In the genomic region with DNA sequence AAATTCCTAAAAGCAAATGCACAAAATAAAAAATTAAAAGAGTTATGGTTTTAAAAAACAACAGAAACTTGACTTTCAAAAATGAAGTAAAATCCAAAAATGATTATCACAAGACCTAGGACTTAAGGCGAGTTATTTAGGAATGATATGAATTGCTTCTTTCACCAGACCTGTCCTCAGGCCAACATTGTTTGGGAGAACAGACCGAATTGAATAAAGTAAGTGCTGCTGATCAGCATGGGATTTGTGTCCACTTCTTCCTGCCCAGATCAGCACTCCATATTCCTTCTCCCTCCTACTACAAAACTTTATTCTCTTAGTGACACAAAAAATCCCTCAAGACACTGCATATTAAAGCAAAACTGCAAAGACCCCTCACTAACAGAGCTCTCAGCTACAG, we compare ENCODE assay signal across 20 cellular contexts. TPM values are rescaled to one million over a fixed set of nuclear protein-coding genes. Genes with fewer than 3 reads are reported as not detected.
DNase-seq lines count a peak whose midpoint lies in the region; ATAC-seq, FAIRE-seq and TF ChIP-seq lines count a peak whose summit lies in the region.
"Had no signal": no experiment of that assay in that cellular context is flagged by ENCODE, and none has a peak within 500 bp of the region (broad histone marks: within the 10 kb centered on the region; RNA-seq: fewer than 3 reads in every experiment).

No MANE protein-coding gene starts in this region.

- H3K9me3 ChIP-seq in HepG2 (ENCODE audit: low read length): no peaks in the 10 kb centered on the region
- no peaks in the 10 kb centered on the region for H3K9me3 ChIP-seq in right lobe of liver
- H3K9me3 ChIP-seq in right cardiac atrium (ENCODE audit: control insufficient read depth, low read length): no peaks in the 10 kb centered on the region
- H3K9me3 ChIP-seq: A549, Caco-2 had no signal

- peaks cover 18% of the 10 kb centered on the region for H4K20me1 ChIP-seq in HepG2 (ENCODE audit: insufficient read depth, low read length)

- DNase-seq in HepG2 (ENCODE audit: low spot score) (no peak), right lobe of liver (no peak), SK-MEL-5 (ENCODE audit: low read depth, low spot score) (peak; percentile 95), neural crest cell (ENCODE audit: low read depth, low spot score) (no peak), right cardiac atrium (no peak), OCI-M2 (lab: John Stamatoyannopoulos, UW; ENCODE audit: unreplicated experiment) (no peak), NCI-H748 treated with DMSO at 0.1 percent for 48 hours (lab: John Stamatoyannopoulos, UW) (no peak)
- DNase-seq: ACHN; AML-193; C1 segment of cervical spinal cord; Caco-2; CD4-positive, alpha-beta memory T cell; DMS153; DND-41; GOT3; HCEC 1CT had no signal

- no peaks in the 10 kb centered on the region for H3K9me3 Mint-ChIP-seq in neural crest cell
- H3K9me3 Mint-ChIP-seq: CD4-positive, alpha-beta memory T cell had no signal

- no peak overlapping the region for H3K27ac ChIP-seq in HepG2 (ENCODE audit: extremely low read length, insufficient read depth, low read length)
- no peak overlapping the region for H3K27ac ChIP-seq in right lobe of liver
- no peak overlapping the region for H3K27ac ChIP-seq in right cardiac atrium (ENCODE audit: low read length)
- H3K27ac ChIP-seq: 22Rv1, A549 had no signal

- peak; percentile 50 for FAIRE-seq in HepG2 (lab: Jason Lieb, UNC)
- FAIRE-seq: A549, GM12892, H54 had no signal

- H3K4me3 Mint-ChIP-seq in neural crest cell: no peak overlapping the region
- H3K4me3 Mint-ChIP-seq: CD4-positive, alpha-beta memory T cell had no signal

- peak overlapping the region; percentile 10 for H3K27ac Mint-ChIP-seq in neural crest cell (ENCODE audit: unreplicated experiment)

- WGBS in HepG2 (ENCODE audit: low lambda C conversion rate): 95% methylated on average over 2 of the region's 2 CpGs
- 67% methylated on average over 2 of the region's 2 CpGs for WGBS in right lobe of liver (ENCODE audit: insufficient coverage, low coverage, low lambda C conversion rate, missing lambda C conversion rate)
- 40% methylated on average over 2 of the region's 2 CpGs for WGBS in right cardiac atrium

- TF ChIP-seq RAD21 in HepG2 (CRISPR knock-in tag; IDR thresholded peaks at IDR 0.05): no peak

- H3K27me3 ChIP-seq in HepG2 (ENCODE audit: control insufficient read depth in 1 of 2, insufficient read depth in 2 of 2, low read length in 2 of 2) (no peaks in the 10 kb centered on the region), right lobe of liver (no peaks in the 10 kb centered on the region), right cardiac atrium (ENCODE audit: control insufficient read depth, insufficient read depth) (no peaks in the 10 kb centered on the region)

- H3K4me3 ChIP-seq in HepG2 (replicated peaks in 1 of 3; ENCODE audit: insufficient read depth in 1 of 3, low read depth in 2 of 3, low read length in 3 of 3): no peak overlapping the region
- no peak overlapping the region for H3K4me3 ChIP-seq in right lobe of liver
- no peak overlapping the region for H3K4me3 ChIP-seq in right cardiac atrium (ENCODE audit: low read length)
- H3K4me3 ChIP-seq: A549 had no signal

- peaks cover 18% of the 10 kb centered on the region for H3K79me2 ChIP-seq in HepG2 (ENCODE audit: insufficient read depth, low read length)

- no peak overlapping the region for H2AFZ ChIP-seq in HepG2 (ENCODE audit: low read length)

- CTCF ChIA-PET in HepG2 (lab: Yijun Ruan, JAX; ENCODE audit: low intra/inter-chr PET ratio, low total read pairs): no interaction called here

- intact Hi-C loops in HepG2 (cut with micrococcal nuclease; ENCODE audit: unreplicated experiment) (no loop called here), right lobe of liver (cut with DNase I) (loop anchor here in 1 of 2 donors (10.0 kb wide), 1 partner anchor 49 kb away; the partner anchor contains the start of gene MRPL44), right cardiac atrium (cut with DNase I) (no loop called here)

- TF ChIP-seq CTCF in HepG2 (CRISPR knock-in tag; IDR thresholded peaks at IDR 0.05) (no peak), right lobe of liver (IDR thresholded peaks at IDR 0.05) (no peak), neural crest cell (conservative IDR thresholded peaks at IDR 0.05) (no peak)

- H3K27me3 Mint-ChIP-seq in neural crest cell (ENCODE audit: low read depth): no peaks in the 10 kb centered on the region
- H3K27me3 Mint-ChIP-seq: CD4-positive, alpha-beta memory T cell had no signal

- TF ChIP-seq POLR2A in HepG2 (IDR thresholded peaks at IDR 0.05; ENCODE audit: insufficient read depth in 1 of 2, low read depth in 2 of 2, low read length in 2 of 2) (no peak), right lobe of liver (IDR thresholded peaks at IDR 0.05) (no peak)

- POLR2A ChIA-PET in HepG2 (lab: Yijun Ruan, JAX): interaction anchor here (1.2 kb wide), 1 partner anchor 24 kb away, joined by 3 read pairs; no protein-coding TSS in a partner anchor

- no peak overlapping the region for H3K9ac ChIP-seq in HepG2 (ENCODE audit: insufficient read depth, low read depth, low read length)

- no peak for TF ChIP-seq EP300 in HepG2 (IDR thresholded peaks at IDR 0.05; ENCODE audit: low read depth in 2 of 2, low read length in 2 of 2)
- no peak for TF ChIP-seq EP300 in HepG2 (CRISPR knock-in tag; IDR thresholded peaks at IDR 0.05; ENCODE audit: borderline replicate concordance)

- H3K4me1 Mint-ChIP-seq in neural crest cell: peaks cover 16% of the 10 kb centered on the region

- H3K4me1 ChIP-seq in HepG2 (ENCODE audit: insufficient read depth, low read length) (peaks cover 40% of the 10 kb centered on the region), right lobe of liver (peaks cover 0 to 26% (median 11%) of the 10 kb centered on the region in 4 donors), right cardiac atrium (ENCODE audit: control insufficient read depth, insufficient read depth, low read length) (peaks cover 10% of the 10 kb centered on the region)

- H3K4me2 ChIP-seq in HepG2 (ENCODE audit: low read depth, low read length): no peak overlapping the region
- H3K4me2 ChIP-seq: A549 had no signal

- H3K36me3 ChIP-seq in HepG2 (replicated peaks in 1 of 2; ENCODE audit: control insufficient read depth in 1 of 2, insufficient read depth in 2 of 2, low read length in 2 of 2) (peaks cover 6 to 19% of the 10 kb centered on the region in 2 experiments; a peak in 4 of 5 replicates), right lobe of liver (peaks cover 0 to 8% (median 4%) of the 10 kb centered on the region in 4 donors)

- no peak for ATAC-seq in HepG2
- no peak for ATAC-seq in right lobe of liver
- ATAC-seq in right cardiac atrium: no peak
- ATAC-seq: A549 had no signal

- in situ Hi-C loops in HepG2 (cut with HindIII; ENCODE audit: extremely low pct_ligation_motif_present, low pct_unique_long_range_greater_than_20kb) (loop anchor here (5.0 kb wide), 1 partner anchor 51 kb away; the partner anchor contains the start of gene MRPL44), SK-MEL-5 (cut with HindIII; ENCODE audit: low pct_unique_long_range_greater_than_20kb, low sequenced_read_pairs) (no loop called here)

- BruUV-seq in HepG2 (replicated peaks; lab: Mats Ljungman, UMichigan): no TSS peak

- peaks cover 11% of the 10 kb centered on the region for H3K36me3 Mint-ChIP-seq in neural crest cell (ENCODE audit: low read depth)

RNA-seq across cellular contexts. Expression of gene WDFY1, which starts 39.1 kb away (rescaled TPM):
- total RNA-seq in HepG2 (2016; rRNA removed; fragmentation: Illumina TruSeq; extraction: Trizol): 77.0 and 92.1 TPM in 2 replicates
- 11.5 and 14.6 TPM in 2 replicates for total RNA-seq in HepG2 (2016; cell fraction: cytosol; rRNA removed; fragmentation: Illumina TruSeq; extraction: Trizol; ENCODE audit: low read depth)
- 74.9 and 94.6 TPM in 2 replicates for total RNA-seq in HepG2 (2016; cell fraction: insoluble cytoplasmic fraction; rRNA removed; fragmentation: Illumina TruSeq; extraction: Trizol)
- total RNA-seq in HepG2 (2016; cell fraction: membrane; rRNA removed; fragmentation: Illumina TruSeq; extraction: Trizol): 26.9 and 28.9 TPM in 2 replicates
- total RNA-seq in HepG2 (2016; cell fraction: nucleus; rRNA removed; fragmentation: Illumina TruSeq; extraction: Trizol): 97.2 and 104 TPM in 2 replicates
- polyA plus RNA-seq in HepG2 (2011; rRNA removed): 77.1 and 78.4 TPM in 2 replicates
- 40.1 and 47.7 TPM in 2 replicates for polyA plus RNA-seq in HepG2 (2011; cell fraction: cytosol; rRNA removed)
- 98.7 and 128 TPM in 2 replicates for polyA plus RNA-seq in HepG2 (2011; cell fraction: nucleus; rRNA removed)
- 36.5 and 42.3 TPM in 2 replicates for polyA plus RNA-seq in HepG2 (2012)
- 4.0 and 4.3 TPM in 2 replicates for polyA plus RNA-seq in HepG2 (2016; cell fraction: cytosol; fragmentation: Illumina TruSeq; extraction: Trizol; ENCODE audit: low read depth)
- polyA plus RNA-seq in HepG2 (2016; cell fraction: insoluble cytoplasmic fraction; fragmentation: Illumina TruSeq; extraction: Trizol; ENCODE audit: low read depth): 72.6 and 75.5 TPM in 2 replicates
- 10.6 and 12.5 TPM in 2 replicates for polyA plus RNA-seq in HepG2 (2016; cell fraction: membrane; fragmentation: Illumina TruSeq; extraction: Trizol; ENCODE audit: low read depth)
- 136 and 138 TPM in 2 replicates for polyA plus RNA-seq in HepG2 (2016; cell fraction: nucleus; fragmentation: Illumina TruSeq; extraction: Trizol; ENCODE audit: insufficient read depth, low read depth)
- 55.3 and 443 TPM in 2 replicates for polyA minus RNA-seq in HepG2 (2011; rRNA and poly(A)+ RNA removed; ENCODE audit: low replicate concordance)
- 49.8 and 57.9 TPM in 2 replicates for polyA minus RNA-seq in HepG2 (2011; cell fraction: cytosol; rRNA and poly(A)+ RNA removed)
- 186 and 218 TPM in 2 replicates for polyA minus RNA-seq in HepG2 (2011; cell fraction: nucleus; rRNA and poly(A)+ RNA removed)
- total RNA-seq in right lobe of liver: 10 to 100 TPM; 19.7 to 28.0 (median 21.4) TPM
- total RNA-seq in SK-MEL-5 (2014; rRNA removed; shearing (Covaris generic)): 156 and 162 TPM in 2 replicates
- 70.4 and 86.6 TPM in 2 replicates for polyA plus RNA-seq in SK-MEL-5 (2015; cell fraction: cytosol; rRNA removed)
- 196 and 310 TPM in 2 replicates for polyA plus RNA-seq in SK-MEL-5 (2015; cell fraction: nucleus; rRNA removed)
- 41.1 and 43.3 TPM in 2 replicates for total RNA-seq in neural crest cell
- 10 to 100 TPM; 15.0 to 21.2 (median 17.5) TPM for total RNA-seq in right cardiac atrium
- polyA plus RNA-seq in right cardiac atrium: 10.7 TPM

RNA-seq across cellular contexts. Expression of gene MRPL44, which starts 51.3 kb away (rescaled TPM):
- total RNA-seq in HepG2 (2016; rRNA removed; fragmentation: Illumina TruSeq; extraction: Trizol) (78.0 and 101 TPM in 2 replicates), right lobe of liver (10 to 100 TPM; 20.4 to 38.5 (median 23.5) TPM), neural crest cell (33.4 and 36.6 TPM in 2 replicates), right cardiac atrium (10 to 100 TPM; 22.0 to 31.8 (median 30.4) TPM)
- total RNA-seq in HepG2 (2016; cell fraction: cytosol; rRNA removed; fragmentation: Illumina TruSeq; extraction: Trizol; ENCODE audit: low read depth): 19.7 and 21.8 TPM in 2 replicates
- total RNA-seq in HepG2 (2016; cell fraction: insoluble cytoplasmic fraction; rRNA removed; fragmentation: Illumina TruSeq; extraction: Trizol): 76.1 and 100 TPM in 2 replicates
- total RNA-seq in HepG2 (2016; cell fraction: membrane; rRNA removed; fragmentation: Illumina TruSeq; extraction: Trizol): 38.1 and 39.0 TPM in 2 replicates
- total RNA-seq in HepG2 (2016; cell fraction: nucleus; rRNA removed; fragmentation: Illumina TruSeq; extraction: Trizol): 33.6 TPM in 2 replicates
- polyA plus RNA-seq in HepG2 (2011; rRNA removed) (31.1 and 38.4 TPM in 2 replicates), right cardiac atrium (34.9 TPM)
- 29.5 and 37.2 TPM in 2 replicates for polyA plus RNA-seq in HepG2 (2011; cell fraction: cytosol; rRNA removed)
- polyA plus RNA-seq in HepG2 (2011; cell fraction: nucleus; rRNA removed): 7.5 and 10.9 TPM in 2 replicates
- polyA plus RNA-seq in HepG2 (2012): 31.9 and 35.7 TPM in 2 replicates
- polyA plus RNA-seq in HepG2 (2016; cell fraction: cytosol; fragmentation: Illumina TruSeq; extraction: Trizol; ENCODE audit: low read depth): 10.7 and 11.0 TPM in 2 replicates
- polyA plus RNA-seq in HepG2 (2016; cell fraction: insoluble cytoplasmic fraction; fragmentation: Illumina TruSeq; extraction: Trizol; ENCODE audit: low read depth): 114 TPM in 2 replicates
- polyA plus RNA-seq in HepG2 (2016; cell fraction: membrane; fragmentation: Illumina TruSeq; extraction: Trizol; ENCODE audit: low read depth): 18.8 and 22.2 TPM in 2 replicates
- polyA plus RNA-seq in HepG2 (2016; cell fraction: nucleus; fragmentation: Illumina TruSeq; extraction: Trizol; ENCODE audit: insufficient read depth, low read depth): 42.6 and 43.1 TPM in 2 replicates
- 6.2 and 14.6 TPM in 2 replicates for polyA minus RNA-seq in HepG2 (2011; rRNA and poly(A)+ RNA removed; ENCODE audit: low replicate concordance)
- 25.3 and 29.9 TPM in 2 replicates for polyA minus RNA-seq in HepG2 (2011; cell fraction: cytosol; rRNA and poly(A)+ RNA removed)
- polyA minus RNA-seq in HepG2 (2011; cell fraction: nucleus; rRNA and poly(A)+ RNA removed): 14.3 and 18.9 TPM in 2 replicates
- total RNA-seq in SK-MEL-5 (2014; rRNA removed; shearing (Covaris generic)): 92.5 and 92.8 TPM in 2 replicates
- 69.1 and 70.4 TPM in 2 replicates for polyA plus RNA-seq in SK-MEL-5 (2015; cell fraction: cytosol; rRNA removed)
- 22.3 and 24.1 TPM in 2 replicates for polyA plus RNA-seq in SK-MEL-5 (2015; cell fraction: nucleus; rRNA removed)
